In the genomic region with DNA sequence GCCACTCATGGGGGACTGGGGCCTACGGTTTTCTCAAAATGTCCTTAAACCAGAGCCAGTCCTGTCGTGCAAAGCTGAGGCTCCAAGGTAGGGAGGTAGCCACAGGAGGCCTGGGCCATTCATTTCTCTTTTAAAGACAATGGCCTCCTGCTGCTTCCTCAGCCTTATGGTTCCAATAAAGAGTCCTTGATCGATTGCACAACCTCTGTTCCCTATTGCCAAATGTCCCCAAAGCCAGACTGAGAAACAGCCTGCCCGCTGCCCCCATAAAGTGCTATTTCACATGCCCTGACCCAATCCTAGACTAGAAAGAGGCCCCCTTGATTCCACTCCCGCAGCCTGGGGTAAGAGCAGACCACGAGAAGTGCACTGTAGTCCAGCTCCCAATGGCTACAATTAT, we compare ENCODE assay signal across 9 cellular contexts.
DNase-seq lines count a peak whose midpoint lies in the region; ATAC-seq and TF ChIP-seq lines count a peak whose summit lies in the region.
"Had no signal": no experiment of that assay in that cellular context is flagged by ENCODE, and none has a peak within 500 bp of the region (broad histone marks: within the 10 kb centered on the region; RNA-seq: fewer than 3 reads in every experiment).

No MANE protein-coding gene starts in this region.

- TF ChIP-seq CTCF in upper lobe of right lung (IDR thresholded peaks at IDR 0.05) = no peak
- no peak for TF ChIP-seq CTCF in GM10266 (IDR thresholded peaks at IDR 0.05; ENCODE audit: control insufficient read depth, insufficient read depth, low read depth, missing control alignments)

- CTCF ChIA-PET in T-cell (lab: Charles Lee) = no interaction called here

- peak overlapping the region; percentile 23 for H3K27ac Mint-ChIP-seq in activated naive CD4-positive, alpha-beta T cell treated with anti-CD3 and anti-CD28 coated beads, Interleukin-2, amount 50 U/mL, for 24 hours
- H3K27ac Mint-ChIP-seq in T-cell = peak overlapping the region; percentile 9 to 44

- peaks cover 48% of the 10 kb centered on the region for H3K4me1 Mint-ChIP-seq in activated naive CD4-positive, alpha-beta T cell treated with anti-CD3 and anti-CD28 coated beads, Interleukin-2, amount 50 U/mL, for 24 hours
- peaks cover 49 to 55% (median 54%) of the 10 kb centered on the region in 3 donors for H3K4me1 Mint-ChIP-seq in T-cell

- DNase-seq in activated naive CD4-positive, alpha-beta T cell treated with Interleukin-2 at 50 U/mL for 16 hours = no peak
- DNase-seq in T-cell (no peak), iPS-NIHi11 (ENCODE audit: low spot score) (peak; percentile 29), upper lobe of right lung (no peak), HK-2 (ENCODE audit: unreplicated experiment) (no peak), GM10266 (ENCODE audit: extremely low spot score) (no peak)
- no peak for DNase-seq in effector CD4-positive, alpha-beta T cell

- intact Hi-C loops in upper lobe of right lung (cut with DNase I) = no loop called here

- peaks cover 43% of the 10 kb centered on the region for H3K4me1 ChIP-seq in upper lobe of right lung

- peak overlapping the region; percentile 80 for H3K27ac ChIP-seq in upper lobe of right lung

- H3K4me3 ChIP-seq in upper lobe of right lung = no peak overlapping the region

- H3K4me3 Mint-ChIP-seq in activated naive CD4-positive, alpha-beta T cell treated with anti-CD3 and anti-CD28 coated beads, Interleukin-2, amount 50 U/mL, for 24 hours = no peak overlapping the region
- peak overlapping the region in 1 of 3 donors; percentile 15 for H3K4me3 Mint-ChIP-seq in T-cell
- H3K4me3 Mint-ChIP-seq: activated T-helper 1 cell treated with anti-CD3 and anti-CD28 coated beads, Interleukin-12 subunit alpha, Interleukin-12 subunit beta, Interleukin-2, Interleukin-4 antibody, amounts not matched to agents 30 ng/mL and 10 ng/mL and 1 ng/mL, durations not matched to agents 14 hours and 24 hours and 36 hours had no signal

- no peaks in the 10 kb centered on the region for H3K9me3 Mint-ChIP-seq in activated naive CD4-positive, alpha-beta T cell treated with anti-CD3 and anti-CD28 coated beads, Interleukin-2, amount 50 U/mL, for 24 hours
- H3K9me3 Mint-ChIP-seq in T-cell = no peaks in the 10 kb centered on the region
- H3K9me3 Mint-ChIP-seq: activated T-helper 1 cell treated with anti-CD3 and anti-CD28 coated beads, Interleukin-12 subunit alpha, Interleukin-12 subunit beta, Interleukin-2, Interleukin-4 antibody, amounts not matched to agents 30 ng/mL and 10 ng/mL and 1 ng/mL, durations not matched to agents 14 hours and 24 hours and 36 hours had no signal

- POLR2A ChIA-PET in T-cell (lab: Charles Lee) = interaction anchor here in 1 of 2 donors (0.7 kb wide), 1 partner anchor 212 kb away, joined by 3 read pairs; no protein-coding TSS in a partner anchor

- H3K36me3 ChIP-seq in upper lobe of right lung = peaks cover 36% of the 10 kb centered on the region

- ATAC-seq in T-cell (replicated peaks in 1 of 4) (no peak), upper lobe of right lung (peak; percentile 46)

- H3K36me3 Mint-ChIP-seq in activated naive CD4-positive, alpha-beta T cell treated with anti-CD3 and anti-CD28 coated beads, Interleukin-2, amount 50 U/mL, for 24 hours = peaks cover 23% of the 10 kb centered on the region
- H3K36me3 Mint-ChIP-seq in T-cell = peaks cover 62% of the 10 kb centered on the region

- no peaks in the 10 kb centered on the region for H3K27me3 Mint-ChIP-seq in activated naive CD4-positive, alpha-beta T cell treated with anti-CD3 and anti-CD28 coated beads, Interleukin-2, amount 50 U/mL, for 24 hours
- no peaks in the 10 kb centered on the region for H3K27me3 Mint-ChIP-seq in T-cell

- H3K9me3 ChIP-seq in upper lobe of right lung = no peaks in the 10 kb centered on the region

- no peaks in the 10 kb centered on the region for H3K27me3 ChIP-seq in upper lobe of right lung
